In the genomic region with DNA sequence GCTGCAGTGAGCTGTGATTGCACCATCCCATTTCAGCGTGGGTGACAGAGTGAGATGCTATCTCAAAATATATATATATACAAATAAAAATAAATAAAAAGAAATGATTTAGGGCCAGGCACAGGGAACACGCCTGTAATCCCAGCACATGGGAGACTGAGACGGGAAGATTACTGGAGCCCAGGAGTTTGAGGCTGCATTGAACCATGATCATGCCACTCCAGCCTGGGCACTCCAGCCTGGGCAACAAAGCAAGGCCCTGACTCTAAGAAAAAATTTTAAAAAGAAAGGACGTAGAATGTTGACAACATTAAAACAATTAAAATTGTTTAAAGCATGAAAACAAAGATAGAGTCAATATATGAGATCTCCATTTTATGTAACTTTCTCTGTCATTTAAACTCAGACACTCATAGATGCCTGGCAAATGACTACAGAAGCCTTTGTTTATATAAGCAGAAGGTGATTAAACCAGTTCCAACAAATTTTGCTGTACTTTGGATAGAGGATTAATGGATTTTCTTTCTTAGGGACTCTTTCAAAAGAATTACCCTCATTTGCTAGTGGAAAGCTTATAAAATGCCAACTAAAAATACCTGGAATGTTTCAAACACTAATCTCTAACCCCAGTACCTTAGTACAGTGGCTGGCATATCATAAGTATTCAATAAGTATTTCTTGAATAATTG, we compare ENCODE assay signal across 17 cellular contexts. TPM values are rescaled to one million over a fixed set of nuclear protein-coding genes. Genes with fewer than 3 reads are reported as not detected.
DNase-seq lines count a peak whose midpoint lies in the region; ATAC-seq and TF ChIP-seq lines count a peak whose summit lies in the region.
"Had no signal": no experiment of that assay in that cellular context is flagged by ENCODE, and none has a peak within 500 bp of the region (broad histone marks: within the 10 kb centered on the region; RNA-seq: fewer than 3 reads in every experiment).

No MANE protein-coding gene starts in this region.

- H3K4me3 ChIP-seq in fibroblast of lung (replicated peaks in 1 of 4; ENCODE audit: control extremely low read depth in 1 of 4, insufficient read depth in 1 of 4, low read depth in 3 of 4, low read length in 4 of 4) (no peak overlapping the region), thyroid gland (replicated peaks in 1 of 3) (no peak overlapping the region)

- H3K27ac ChIP-seq in fibroblast of lung (ENCODE audit: insufficient read depth, low read length) (no peak overlapping the region), thyroid gland (no peak overlapping the region)
- H3K27ac ChIP-seq: KMS-11 had no signal

- no peak for TF ChIP-seq POLR2A in thyroid gland (IDR thresholded peaks at IDR 0.05)

- H3K79me2 ChIP-seq in fibroblast of lung (ENCODE audit: control insufficient read depth, insufficient read depth, low read length): no peaks in the 10 kb centered on the region

- intact Hi-C loops in thyroid gland (cut with DNase I): no loop called here

- no peak for ATAC-seq in HG02840 (IDR thresholded peaks at IDR 0.05; ENCODE audit: low FRiP score, unreplicated experiment)
- ATAC-seq: SK-N-SH treated with all-trans-retinoic acid at 6 μM for 48 hours had no signal

- H3K27me3 ChIP-seq in fibroblast of lung (ENCODE audit: control insufficient read depth, insufficient read depth, low read length) (no peaks in the 10 kb centered on the region), thyroid gland (no peaks in the 10 kb centered on the region)

- DNase-seq in EL (peak; percentile 20), M059J (ENCODE audit: low read depth) (peak; percentile 62), fibroblast of lung (ENCODE audit: low read depth in 2 of 2) (peak; percentile 8 to 62), renal cortical epithelial cell (ENCODE audit: low read depth) (peak; percentile 48), thyroid gland (no peak), activated T-cell treated with anti-CD3 and anti-CD28 coated beads for 4 hours (no peak)
- DNase-seq: DMS 273 treated with DMSO at 0.1 percent for 48 hours, DND-41, NCI-H1417, NCI-H187 treated with DMSO at 0.1 percent for 48 hours, NCI-H226, NCI-H524, RPMI8226, SIG-M5 had no signal

- H3K9me3 ChIP-seq in fibroblast of lung (ENCODE audit: control insufficient read depth, insufficient read depth, low read depth, low read length): no peaks in the 10 kb centered on the region
- no peaks in the 10 kb centered on the region for H3K9me3 ChIP-seq in thyroid gland

- TF ChIP-seq CTCF in fibroblast of lung (conservative IDR thresholded peaks at IDR 0.05 in 1 of 2, IDR thresholded peaks at IDR 0.05 in 1 of 2; ENCODE audit: low read depth in 1 of 2, low read length in 2 of 2) (no peak), thyroid gland (IDR thresholded peaks at IDR 0.05) (no peak)

- no peak overlapping the region for H2AFZ ChIP-seq in fibroblast of lung (ENCODE audit: low read length)

- H3K4me2 ChIP-seq in fibroblast of lung (ENCODE audit: extremely low read depth, insufficient read depth, low read length): no peak overlapping the region
- H3K4me2 ChIP-seq: KMS-11 had no signal

- H3K36me3 ChIP-seq in fibroblast of lung (ENCODE audit: control insufficient read depth, insufficient read depth, low read length) (no peaks in the 10 kb centered on the region), thyroid gland (no peaks in the 10 kb centered on the region)

- H3K9ac ChIP-seq in fibroblast of lung (ENCODE audit: insufficient read depth, low read length): no peak overlapping the region
- H3K9ac ChIP-seq: KMS-11 had no signal

- no peaks in the 10 kb centered on the region for H4K20me1 ChIP-seq in fibroblast of lung (ENCODE audit: control insufficient read depth, extremely low read depth, insufficient read depth, low read length)

- 89 to 90% methylated on average over 4 of the region's 4 CpGs for WGBS in thyroid gland, 2 donors

- H3K4me1 ChIP-seq in fibroblast of lung (ENCODE audit: control insufficient read depth, extremely low read depth, insufficient read depth, low read length) (no peaks in the 10 kb centered on the region), thyroid gland (no peaks in the 10 kb centered on the region)

RNA-seq across cellular contexts. Expression of gene TRPM7, which starts 10.7 kb away (rescaled TPM):
- 16.3 and 16.7 TPM in 2 replicates for total RNA-seq in M059J (2014; rRNA removed; shearing (Covaris generic))
- 62.9 and 64.4 TPM in 2 replicates for total RNA-seq in fibroblast of lung
- 22.5 and 30.3 TPM in 2 replicates for polyA plus RNA-seq in fibroblast of lung
- 13.1 and 16.1 TPM in 2 replicates for polyA plus RNA-seq in fibroblast of lung (2012)
- 2.9 and 5.5 TPM in 2 replicates for polyA minus RNA-seq in fibroblast of lung (ENCODE audit: low replicate concordance)
- total RNA-seq in renal cortical epithelial cell: 49.3 and 71.9 TPM in 2 replicates
- 100 to 1,000 TPM in 1 of 4 donors, 10 to 100 TPM in 3; 75.5 to 125 (median 87.9) TPM for total RNA-seq in thyroid gland

Comparison
In these comparisons a context has a peak if more than half of its experiments do, and no peak if none do; other contexts are left out.
1. DNase-seq: peak in EL (single experiment), M059J (single experiment), fibroblast of lung (2 of 2) and renal cortical epithelial cell (single experiment); none in thyroid gland (0 of 2) and activated T-cell treated with anti-CD3 and anti-CD28 coated beads for 4 hours (single experiment).